Comparison of ENCODE assay signal across 27 cellular contexts in the genomic region with DNA sequence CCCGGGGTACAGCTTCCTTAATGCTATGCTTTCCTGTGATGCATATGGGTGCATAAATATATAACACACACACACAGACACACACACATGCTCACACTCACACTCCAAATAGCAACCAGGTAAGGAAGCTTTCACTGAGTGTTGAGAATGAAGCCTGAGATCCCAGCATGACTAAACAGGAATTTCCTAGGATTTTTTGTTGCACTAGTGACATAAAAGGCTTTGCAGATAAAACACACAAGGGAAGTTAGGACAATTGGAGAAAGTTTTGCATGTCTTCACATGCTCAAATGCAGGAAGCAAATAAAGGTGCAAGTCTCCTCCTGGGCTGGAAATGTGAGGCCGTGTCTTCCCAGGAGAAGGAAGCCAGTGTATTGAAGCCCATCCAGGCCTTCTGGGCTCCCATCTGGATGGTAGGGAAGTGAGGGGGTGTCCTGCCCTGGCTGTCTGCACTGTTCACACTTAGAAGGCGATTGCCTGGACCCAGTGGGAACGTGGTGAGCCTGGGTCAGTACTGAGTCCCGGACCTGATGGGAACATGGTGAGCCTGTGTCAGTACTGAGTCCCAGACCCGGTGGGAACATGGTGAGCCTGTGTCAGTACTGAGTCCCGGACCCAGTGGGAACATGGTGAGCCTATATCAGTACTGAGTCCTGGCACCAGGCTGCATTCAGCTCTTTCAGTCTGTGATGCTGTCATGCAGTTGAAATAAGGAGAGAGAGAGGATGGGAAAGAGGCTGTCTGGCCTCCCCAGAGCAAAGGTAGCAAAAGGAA. TPM values are rescaled to one million over a fixed set of nuclear protein-coding genes. Genes with fewer than 3 reads are reported as not detected.
"Had no signal": no experiment of that assay in that cellular context is flagged by ENCODE, and none has a peak within 500 bp of the region (broad histone marks: within the 10 kb centered on the region; RNA-seq: fewer than 3 reads in every experiment).

No MANE protein-coding gene starts in this region.

- H3K36me3 ChIP-seq: esophagus muscularis mucosa, gastroesophageal sphincter, right lobe of liver, thoracic aorta, upper lobe of left lung had no signal

- H3K27ac ChIP-seq: esophagus muscularis mucosa, gastroesophageal sphincter, right lobe of liver, skin epidermis, thoracic aorta, upper lobe of left lung had no signal

- H3K4me3 ChIP-seq: esophagus muscularis mucosa, gastroesophageal sphincter, lung, right lobe of liver, skin epidermis, thoracic aorta, upper lobe of left lung had no signal

- H3K27me3 ChIP-seq: esophagus muscularis mucosa, gastroesophageal sphincter, right lobe of liver, upper lobe of left lung had no signal

- H3K4me3 Mint-ChIP-seq: activated B cell treated with CpG ODN at 0.5 μM for 24 hours; activated naive CD8-positive, alpha-beta T cell treated with anti-CD3 and anti-CD28 coated beads, Interleukin-2, amount 10 ng/mL, durations not matched to agents 7 days and 5 days; activated T-cell treated with anti-CD3 and anti-CD28 coated beads, Interleukin-2, amount 50 U/mL, for 4 hours; naive thymus-derived CD8-positive, alpha-beta T cell; T-helper 1 cell treated with Interleukin-12 subunit alpha and Interleukin-12 subunit beta and Interleukin-4 antibody, amounts not matched to agents 30 μg/mL and 1 μg/mL, for 36 hours had no signal

- H3K9me3 Mint-ChIP-seq: activated B cell treated with CpG ODN at 0.5 μM for 24 hours; activated naive CD8-positive, alpha-beta T cell treated with anti-CD3 and anti-CD28 coated beads, Interleukin-2, amount 10 ng/mL, durations not matched to agents 7 days and 5 days; activated T-cell treated with anti-CD3 and anti-CD28 coated beads, Interleukin-2, amount 50 U/mL, for 4 hours; activated T-helper 2 cell treated with anti-CD3 and anti-CD28 coated beads, Interferon-gamma antibody, Interleukin-2, Interleukin-4, amounts not matched to agents 10 μg/mL and 5 μg/mL and 100 μg/mL, durations not matched to agents 14 hours and 24 hours and 36 hours; naive thymus-derived CD8-positive, alpha-beta T cell; T-helper 1 cell treated with Interleukin-12 subunit alpha and Interleukin-12 subunit beta and Interleukin-4 antibody, amounts not matched to agents 30 μg/mL and 1 μg/mL, for 36 hours had no signal

- H3K4me1 ChIP-seq: gastroesophageal sphincter, right lobe of liver, upper lobe of left lung had no signal

- H3K9me3 ChIP-seq: esophagus muscularis mucosa, gastroesophageal sphincter, right lobe of liver, thoracic aorta, upper lobe of left lung had no signal

- DNase-seq: activated B cell treated with CpG ODN at 0.5 μM for 24 hours; activated CD4-positive, alpha-beta T cell treated with anti-CD3 and anti-CD28 coated beads for 4 hours; activated CD4-positive, alpha-beta T cell treated with anti-CD3 and anti-CD28 coated beads, Interleukin-2, amount 50 U/mL, for 48 hours; activated CD8-positive, alpha-beta memory T cell treated with anti-CD3 and anti-CD28 coated beads, Interleukin-2, amount 50 U/mL, for 48 hours; activated naive CD4-positive, alpha-beta T cell treated with Interleukin-2 at 50 U/mL for 16 hours; activated naive CD8-positive, alpha-beta T cell treated with anti-CD3 and anti-CD28 coated beads, Interleukin-2, amount 10 ng/mL, durations not matched to agents 7 days and 5 days; activated T-cell treated with anti-CD3 and anti-CD28 coated beads, Interleukin-2, amount 50 U/mL, for 4 hours; amniotic stem cell; caudate nucleus; effector memory CD4-positive, alpha-beta T cell; head of caudate nucleus; islet precursor cell; naive thymus-derived CD8-positive, alpha-beta T cell; right lobe of liver; stimulated activated CD4-positive, alpha-beta T cell treated with anti-CD3 and anti-CD28 coated beads, Interleukin-1b, Interleukin-23, amount 100 ng/mL, for 48 hours; stimulated activated naive CD4-positive, alpha-beta T cell; T1000; upper lobe of left lung had no signal

- H3K4me1 Mint-ChIP-seq: activated B cell treated with CpG ODN at 0.5 μM for 24 hours had no signal

- H3K27me3 Mint-ChIP-seq: activated B cell treated with CpG ODN at 0.5 μM for 24 hours; activated naive CD8-positive, alpha-beta T cell treated with anti-CD3 and anti-CD28 coated beads, Interleukin-2, amount 10 ng/mL, durations not matched to agents 7 days and 5 days; naive thymus-derived CD8-positive, alpha-beta T cell had no signal

- H3K27ac Mint-ChIP-seq: activated B cell treated with CpG ODN at 0.5 μM for 24 hours; activated naive CD8-positive, alpha-beta T cell treated with anti-CD3 and anti-CD28 coated beads, Interleukin-2, amount 10 ng/mL, durations not matched to agents 7 days and 5 days; activated T-helper 2 cell treated with anti-CD3 and anti-CD28 coated beads, Interferon-gamma antibody, Interleukin-2, Interleukin-4, amounts not matched to agents 10 μg/mL and 5 μg/mL and 100 μg/mL, durations not matched to agents 14 hours and 24 hours and 36 hours; T-helper 1 cell treated with Interleukin-12 subunit alpha and Interleukin-12 subunit beta and Interleukin-4 antibody, amounts not matched to agents 30 μg/mL and 1 μg/mL, for 36 hours had no signal

- ATAC-seq: activated T-cell treated with anti-CD3 and anti-CD28 coated beads, Interleukin-2, amount 50 U/mL, for 4 hours; gastroesophageal sphincter; naive thymus-derived CD8-positive, alpha-beta T cell; right lobe of liver had no signal

- H3K36me3 Mint-ChIP-seq: activated naive CD8-positive, alpha-beta T cell treated with anti-CD3 and anti-CD28 coated beads, Interleukin-2, amount 10 ng/mL, durations not matched to agents 7 days and 5 days; naive thymus-derived CD8-positive, alpha-beta T cell had no signal

RNA-seq across cellular contexts. Expression of a gene that starts 38.8 kb away (rescaled TPM):
- total RNA-seq: activated B cell treated with CpG ODN at 0.5 μM for 24 hours, dermis microvascular lymphatic vessel endothelial cell, endothelial cell of umbilical vein, esophagus muscularis mucosa, gastroesophageal sphincter, right lobe of liver, thoracic aorta had no signal
